ENCODE assay signal across 8 cellular contexts in the genomic region with DNA sequence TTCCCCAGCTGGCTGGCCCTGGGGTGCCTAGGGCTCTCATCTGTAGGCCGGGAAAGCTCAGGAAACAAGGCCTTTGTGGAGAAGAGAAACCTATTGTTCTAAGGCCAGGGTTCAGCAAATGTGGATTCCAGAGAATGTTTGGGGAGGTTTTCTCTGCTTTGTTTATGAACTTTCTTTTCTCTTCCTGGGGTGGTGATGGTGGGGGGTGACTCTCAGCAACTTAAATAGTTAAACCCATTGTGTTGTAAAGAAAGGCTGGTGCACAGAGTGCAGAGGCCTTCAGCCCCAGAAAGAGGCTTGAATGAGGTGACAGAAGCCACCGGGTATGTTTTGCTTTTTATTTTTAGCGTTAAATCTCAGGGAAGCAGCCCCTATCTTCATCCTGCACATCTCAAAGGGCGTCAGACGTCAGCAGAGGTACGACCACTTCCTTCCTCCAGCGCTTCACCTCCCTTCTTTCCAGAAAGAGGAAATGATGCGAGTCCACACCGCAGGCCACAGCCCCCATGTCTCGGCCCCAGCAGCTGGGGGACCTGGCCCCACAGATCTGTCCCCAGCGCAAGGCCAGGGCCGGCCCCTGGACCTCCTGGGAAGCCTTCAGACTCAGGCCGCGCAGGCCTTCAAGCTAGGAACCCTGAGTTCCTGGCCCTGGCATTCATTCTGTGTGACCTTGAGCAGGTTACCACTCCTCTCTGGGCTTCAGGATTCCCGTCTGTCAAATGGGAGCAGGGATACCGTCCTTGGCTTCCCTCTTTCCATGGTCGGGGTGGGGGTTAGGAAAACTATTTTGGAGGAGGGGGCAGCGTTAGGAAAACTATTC.
DNase-seq lines count a peak whose midpoint lies in the region; ATAC-seq and TF ChIP-seq lines count a peak whose summit lies in the region.

No MANE protein-coding gene starts in this region.

- H3K9me3 Mint-ChIP-seq in stimulated activated memory B cell treated with anti-CD40 and anti-IgM and Interleukin-4, amounts not matched to agents 10 μg/mL and 1 μg/mL and 100 μg/mL, for 72 hours: no peaks in the 10 kb centered on the region

- no peaks in the 10 kb centered on the region for H3K27me3 Mint-ChIP-seq in stimulated activated memory B cell treated with anti-CD40 and anti-IgM and Interleukin-4, amounts not matched to agents 10 μg/mL and 1 μg/mL and 100 μg/mL, for 72 hours

- H3K4me3 ChIP-seq in muscle layer of duodenum (ENCODE audit: low read depth in 1 of 2, low read length in 2 of 2): peak overlapping the region; percentile 50 to 77

- H3K36me3 ChIP-seq in muscle layer of duodenum (ENCODE audit: control insufficient read depth in 1 of 2, insufficient read depth in 2 of 2, low read length in 2 of 2): no peaks in the 10 kb centered on the region

- peak; percentile 41 for ATAC-seq in HG03354 (IDR thresholded peaks at IDR 0.05; ENCODE audit: poor library complexity, severe bottlenecking, unreplicated experiment)
- peak; percentile 85 for ATAC-seq in stimulated activated memory B cell treated with anti-CD40 and anti-IgM and Interleukin-4, amounts not matched to agents 10 μg/mL and 1 μg/mL and 100 μg/mL, for 72 hours
- ATAC-seq in GM19328 (IDR thresholded peaks at IDR 0.05; ENCODE audit: unreplicated experiment): no peak

- peaks cover 33% of the 10 kb centered on the region for H3K36me3 Mint-ChIP-seq in stimulated activated memory B cell treated with anti-CD40 and anti-IgM and Interleukin-4, amounts not matched to agents 10 μg/mL and 1 μg/mL and 100 μg/mL, for 72 hours

- H3K27ac ChIP-seq in cingulate gyrus (ENCODE audit: low read depth, low read length) (peak overlapping the region; percentile 94), muscle layer of duodenum (ENCODE audit: low read length) (peak overlapping the region; percentile 29)

- peaks cover 46% of the 10 kb centered on the region for H3K4me1 Mint-ChIP-seq in stimulated activated memory B cell treated with anti-CD40 and anti-IgM and Interleukin-4, amounts not matched to agents 10 μg/mL and 1 μg/mL and 100 μg/mL, for 72 hours

- peak overlapping the region; percentile 84 for H3K27ac Mint-ChIP-seq in stimulated activated memory B cell treated with anti-CD40 and anti-IgM and Interleukin-4, amounts not matched to agents 10 μg/mL and 1 μg/mL and 100 μg/mL, for 72 hours

- no peaks in the 10 kb centered on the region for H3K9me3 ChIP-seq in muscle layer of duodenum (ENCODE audit: control insufficient read depth in 1 of 2, low read length in 2 of 2)

- no peak for TF ChIP-seq CTCF in GM10266 (IDR thresholded peaks at IDR 0.05; ENCODE audit: control insufficient read depth, insufficient read depth, low read depth, missing control alignments)

- DNase-seq in GM10266 (ENCODE audit: extremely low spot score) (peak; percentile 72), NCI-H2029 treated with DMSO at 0.1 percent for 48 hours (lab: John Stamatoyannopoulos, UW) (no peak)
- DNase-seq in activated CD4-positive, CD25-positive, alpha-beta regulatory T cell treated with anti-CD3 and anti-CD28 coated beads, Interleukin-2, amount 50 U/mL, for 16 hours (ENCODE audit: low read depth, low spot score): peak; percentile 52

- peaks cover 17% of the 10 kb centered on the region for H3K27me3 ChIP-seq in muscle layer of duodenum (ENCODE audit: low read depth, low read length)

- peaks cover 4 to 22% of the 10 kb centered on the region in 2 donors for H3K4me1 ChIP-seq in muscle layer of duodenum (ENCODE audit: control insufficient read depth in 1 of 2, insufficient read depth in 2 of 2, low read length in 2 of 2)

- peak overlapping the region; percentile 88 for H3K4me3 Mint-ChIP-seq in stimulated activated memory B cell treated with anti-CD40 and anti-IgM and Interleukin-4, amounts not matched to agents 10 μg/mL and 1 μg/mL and 100 μg/mL, for 72 hours
